In the genomic region with DNA sequence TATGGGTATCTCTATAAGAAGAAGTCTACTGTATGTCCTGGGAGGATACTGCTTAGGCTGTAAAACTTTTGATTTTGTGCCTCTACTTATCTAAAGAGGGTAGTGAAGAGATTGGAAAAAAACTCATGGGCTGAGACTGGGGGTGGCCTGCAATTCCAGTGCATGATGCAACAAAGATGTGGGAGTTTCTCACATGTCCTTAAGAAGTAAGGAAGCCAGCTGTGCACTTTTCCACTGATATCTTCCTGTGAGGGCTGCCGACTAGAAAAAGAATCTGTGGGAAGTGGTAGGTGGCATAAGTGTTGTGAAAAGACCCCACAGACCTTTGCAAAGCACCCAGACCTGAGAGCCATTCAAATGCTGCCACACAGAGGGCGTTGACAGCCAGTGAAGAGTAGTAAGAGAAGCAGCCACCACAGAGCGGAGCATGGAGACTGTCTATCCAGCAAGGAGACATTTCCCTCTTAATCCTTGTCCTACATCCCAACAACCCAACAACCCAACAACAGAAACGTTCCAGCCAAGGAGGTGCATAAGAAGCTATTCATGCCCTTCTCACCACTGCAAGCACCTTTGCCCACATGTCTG, we compare ENCODE assay signal across 24 cellular contexts.
"Had no signal": no experiment of that assay in that cellular context is flagged by ENCODE, and none has a peak within 500 bp of the region (broad histone marks: within the 10 kb centered on the region; RNA-seq: fewer than 3 reads in every experiment).

No MANE protein-coding gene starts in this region.

- H3K9me3 ChIP-seq: colonic mucosa, pancreas, thoracic aorta, transverse colon had no signal

- H3K36me3 Mint-ChIP-seq: natural killer cell treated with Interleukin-12 subunit alpha and Interleukin-12 subunit beta and Interleukin-15 and Interleukin-18, amount 100 ng/mL, for 72 hours; neural progenitor cell; stimulated activated naive B cell treated with anti-CD40 and anti-IgM and Interleukin-4, amounts not matched to agents 10 μg/mL and 1 μg/mL and 100 μg/mL, for 72 hours had no signal

- H3K4me2 ChIP-seq: neural progenitor cell had no signal

- H2AFZ ChIP-seq: neural progenitor cell had no signal

- H3K27ac ChIP-seq: colonic mucosa, neural progenitor cell, pancreas, thoracic aorta, transverse colon had no signal

- H3K27me3 Mint-ChIP-seq: progenitor cell of endocrine pancreas had no signal

- H3K36me3 ChIP-seq: colonic mucosa, neural progenitor cell, pancreas, thoracic aorta, transverse colon had no signal

- DNase-seq: colonic mucosa; dermis blood vessel endothelial cell; erythroblast; foreskin melanocyte; head of caudate nucleus; hippocampal formation; left colon; left ventricle myocardium superior; mesenchymal stem cell; midbrain; occipital lobe; pancreas; right cardiac atrium; stimulated activated CD4-positive, alpha-beta T cell treated with anti-CD3 and anti-CD28 coated beads, Interleukin-4, amount 100 ng/mL, for 24 hours; stimulated activated naive B cell treated with anti-CD40 and anti-IgM and Interleukin-4, amounts not matched to agents 10 μg/mL and 1 μg/mL and 100 μg/mL, for 72 hours; stimulated activated naive CD8-positive, alpha-beta T cell treated with anti-CD3 and anti-CD28 coated beads, Interleukin-15, amount 100 ng/mL, for 72 hours; substantia nigra; transverse colon had no signal

- ATAC-seq: left colon; left ventricle myocardium superior; natural killer cell treated with Interleukin-12 subunit alpha and Interleukin-12 subunit beta and Interleukin-15 and Interleukin-18, amount 100 ng/mL, for 72 hours; pancreas; right cardiac atrium; stimulated activated naive B cell treated with anti-CD40 and anti-IgM and Interleukin-4, amounts not matched to agents 10 μg/mL and 1 μg/mL and 100 μg/mL, for 72 hours; stimulated activated naive CD8-positive, alpha-beta T cell treated with anti-CD3 and anti-CD28 coated beads, Interleukin-15, amount 100 ng/mL, for 72 hours had no signal

- FAIRE-seq: endothelial cell of umbilical vein, pancreas had no signal

- H3K4me1 ChIP-seq: colonic mucosa, transverse colon had no signal

- H3K9ac ChIP-seq: neural progenitor cell had no signal

- H3K9me3 Mint-ChIP-seq: natural killer cell treated with Interleukin-12 subunit alpha and Interleukin-12 subunit beta and Interleukin-15 and Interleukin-18, amount 100 ng/mL, for 72 hours; stimulated activated naive B cell treated with anti-CD40 and anti-IgM and Interleukin-4, amounts not matched to agents 10 μg/mL and 1 μg/mL and 100 μg/mL, for 72 hours; stimulated activated naive CD8-positive, alpha-beta T cell treated with anti-CD3 and anti-CD28 coated beads, Interleukin-15, amount 100 ng/mL, for 72 hours had no signal

- H3K27ac Mint-ChIP-seq: natural killer cell treated with Interleukin-12 subunit alpha and Interleukin-12 subunit beta and Interleukin-15 and Interleukin-18, amount 100 ng/mL, for 72 hours; neural progenitor cell; progenitor cell of endocrine pancreas; stimulated activated naive B cell treated with anti-CD40 and anti-IgM and Interleukin-4, amounts not matched to agents 10 μg/mL and 1 μg/mL and 100 μg/mL, for 72 hours; stimulated activated naive CD8-positive, alpha-beta T cell treated with anti-CD3 and anti-CD28 coated beads, Interleukin-15, amount 100 ng/mL, for 72 hours had no signal

- H3K4me3 Mint-ChIP-seq: natural killer cell treated with Interleukin-12 subunit alpha and Interleukin-12 subunit beta and Interleukin-15 and Interleukin-18, amount 100 ng/mL, for 72 hours; neural progenitor cell; stimulated activated naive B cell treated with anti-CD40 and anti-IgM and Interleukin-4, amounts not matched to agents 10 μg/mL and 1 μg/mL and 100 μg/mL, for 72 hours; stimulated activated naive CD8-positive, alpha-beta T cell treated with anti-CD3 and anti-CD28 coated beads, Interleukin-15, amount 100 ng/mL, for 72 hours had no signal

- H3K4me1 Mint-ChIP-seq: stimulated activated naive B cell treated with anti-CD40 and anti-IgM and Interleukin-4, amounts not matched to agents 10 μg/mL and 1 μg/mL and 100 μg/mL, for 72 hours; stimulated activated naive CD8-positive, alpha-beta T cell treated with anti-CD3 and anti-CD28 coated beads, Interleukin-15, amount 100 ng/mL, for 72 hours had no signal

- H3K27me3 ChIP-seq: colonic mucosa, neural progenitor cell, pancreas, transverse colon had no signal

- H3K4me3 ChIP-seq: colonic mucosa, lung, neural progenitor cell, pancreas, thoracic aorta, transverse colon had no signal
